25 cellular contexts compared by ENCODE assay signal in the genomic region with DNA sequence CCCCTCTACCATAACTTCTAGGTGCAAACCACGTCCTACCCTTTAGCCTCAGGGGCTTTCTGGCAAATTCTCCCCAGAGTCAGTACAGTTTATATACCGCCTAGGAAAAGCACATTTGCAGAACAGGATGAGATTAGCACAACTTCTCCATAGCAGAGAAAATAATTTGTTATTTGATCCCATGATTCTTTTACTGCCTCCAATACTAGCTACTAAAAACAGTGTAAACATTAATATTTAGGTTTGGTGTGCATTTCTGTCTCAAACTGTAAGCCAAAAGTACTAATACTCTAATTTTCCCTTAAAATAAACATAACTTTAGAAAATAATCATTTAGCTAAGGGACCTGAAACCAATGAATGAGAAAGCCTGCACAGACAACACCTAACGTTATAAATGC. TPM values are rescaled to one million over a fixed set of nuclear protein-coding genes. Genes with fewer than 3 reads are reported as not detected.
"Had no signal": no experiment of that assay in that cellular context is flagged by ENCODE, and none has a peak within 500 bp of the region (broad histone marks: within the 10 kb centered on the region; RNA-seq: fewer than 3 reads in every experiment).

No MANE protein-coding gene starts in this region.

- H3K4me3 ChIP-seq: colonic mucosa, coronary artery, dorsolateral prefrontal cortex, esophagus muscularis mucosa, esophagus squamous epithelium, gastrocnemius medialis, gastroesophageal sphincter, heart left ventricle, heart right ventricle had no signal

- H3K4me1 ChIP-seq: colonic mucosa, foreskin keratinocyte had no signal

- DNase-seq: colonic mucosa; cortex of kidney; dermis blood vessel endothelial cell; dorsolateral prefrontal cortex; effector CD4-positive, alpha-beta T cell; effector CD8-positive, alpha-beta T cell; effector memory CD4-positive, alpha-beta T cell; effector memory CD8-positive, alpha-beta T cell; endodermal cell; erythroblast; esophagus squamous epithelium; foreskin fibroblast; foreskin keratinocyte; foreskin melanocyte; gastrocnemius medialis; glutamatergic neuron; heart left ventricle; heart right ventricle had no signal

- H3K27ac ChIP-seq: colonic mucosa, coronary artery, dorsolateral prefrontal cortex, epithelial cell of prostate, esophagus muscularis mucosa, esophagus squamous epithelium, foreskin keratinocyte, gastrocnemius medialis, gastroesophageal sphincter, heart left ventricle, heart right ventricle had no signal

- H3K36me3 ChIP-seq: colonic mucosa, esophagus muscularis mucosa, esophagus squamous epithelium, gastrocnemius medialis, gastroesophageal sphincter, heart left ventricle, heart right ventricle had no signal

- H3K9me3 ChIP-seq: colonic mucosa, esophagus muscularis mucosa, esophagus squamous epithelium, gastrocnemius medialis, gastroesophageal sphincter, heart left ventricle, heart right ventricle had no signal

RNA-seq across cellular contexts. Expression of gene CPEB1, which starts 4.5 kb away (rescaled TPM):
- total RNA-seq: dermis blood vessel endothelial cell, dermis microvascular lymphatic vessel endothelial cell, endothelial cell of umbilical vein, foreskin keratinocyte, glomerular endothelial cell had no signal
- polyA plus RNA-seq: endothelial cell of umbilical vein, foreskin keratinocyte had no signal
